8 cellular contexts compared by ENCODE assay signal in genomic region chr16:88430185-88430523, GRCh38. TPM values are rescaled to one million over a fixed set of nuclear protein-coding genes. Genes with fewer than 3 reads are reported as not detected.
DNase-seq lines count a peak whose midpoint lies in the region; ATAC-seq and TF ChIP-seq lines count a peak whose summit lies in the region.

No MANE protein-coding gene starts in this region.

- in situ Hi-C loops in KBM-7 (cut with MboI; ENCODE audit: low pct_unique_long_range_greater_than_20kb, low sequenced_read_pairs) = no loop called here

- DNase-seq in activated T-cell treated with anti-CD3 and anti-CD28 coated beads, Interleukin-2, amount 50 U/mL, for 4 hours = no peak
- DNase-seq in activated T-cell treated with anti-CD3 and anti-CD28 coated beads, Interleukin-2, amount 50 U/mL, for 1 hour = no peak
- DNase-seq in left kidney (ENCODE audit: low read depth, low spot score) (peak; percentile 66), thoracic aorta (ENCODE audit: low spot score) (no peak), KBM-7 (no peak), foreskin keratinocyte (no peak)

- no peaks in the 10 kb centered on the region for H3K36me3 Mint-ChIP-seq in activated T-cell treated with anti-CD3 and anti-CD28 coated beads, Interleukin-2, amount 50 U/mL, for 4 hours (ENCODE audit: insufficient read depth)
- H3K36me3 Mint-ChIP-seq in activated naive CD4-positive, alpha-beta T cell treated with anti-CD3 and anti-CD28 coated beads, Interleukin-2, amount 50 U/mL, for 24 hours = no peaks in the 10 kb centered on the region

- ATAC-seq in activated T-cell treated with anti-CD3 and anti-CD28 coated beads, Interleukin-2, amount 50 U/mL, for 4 hours = peak; percentile 42 to 43
- ATAC-seq in thoracic aorta (ENCODE audit: insufficient number of reproducible peaks, low FRiP score, low read depth) (no peak), foreskin keratinocyte (no peak), HG02870 (IDR thresholded peaks at IDR 0.05; ENCODE audit: unreplicated experiment) (no peak)

- H3K27ac Mint-ChIP-seq in activated naive CD4-positive, alpha-beta T cell treated with anti-CD3 and anti-CD28 coated beads, Interleukin-2, amount 50 U/mL, for 24 hours = no peak overlapping the region

- no peak for TF ChIP-seq CTCF in thoracic aorta (IDR thresholded peaks at IDR 0.05)
- no peak for TF ChIP-seq CTCF in foreskin keratinocyte (conservative IDR thresholded peaks at IDR 0.05)

- H3K27ac ChIP-seq in thoracic aorta (no peak overlapping the region), foreskin keratinocyte (no peak overlapping the region)

- H3K4me1 ChIP-seq in thoracic aorta (ENCODE audit: control insufficient read depth in 1 of 2, low read depth in 2 of 2) (peaks cover under 1 to 10% of the 10 kb centered on the region in 2 donors), foreskin keratinocyte (no peaks in the 10 kb centered on the region)

- peak overlapping the region; percentile 74 for H3K4me3 Mint-ChIP-seq in activated T-cell treated with anti-CD3 and anti-CD28 coated beads, Interleukin-2, amount 50 U/mL, for 4 hours
- peak overlapping the region; percentile 64 for H3K4me3 Mint-ChIP-seq in activated naive CD4-positive, alpha-beta T cell treated with anti-CD3 and anti-CD28 coated beads, Interleukin-2, amount 50 U/mL, for 24 hours

- H3K9me3 ChIP-seq in thoracic aorta = no peaks in the 10 kb centered on the region

- H3K27me3 ChIP-seq in thoracic aorta (replicated peaks; ENCODE audit: insufficient read depth) (no peaks in the 10 kb centered on the region), foreskin keratinocyte (peaks cover 58% of the 10 kb centered on the region)

- H3K36me3 ChIP-seq in thoracic aorta = no peaks in the 10 kb centered on the region

- H3K27me3 Mint-ChIP-seq in activated T-cell treated with anti-CD3 and anti-CD28 coated beads, Interleukin-2, amount 50 U/mL, for 4 hours (ENCODE audit: low read depth) = peaks cover 4% of the 10 kb centered on the region
- no peaks in the 10 kb centered on the region for H3K27me3 Mint-ChIP-seq in activated naive CD4-positive, alpha-beta T cell treated with anti-CD3 and anti-CD28 coated beads, Interleukin-2, amount 50 U/mL, for 24 hours

- peak overlapping the region; percentile 68 for H3K4me3 ChIP-seq in thoracic aorta

- H3K4me1 Mint-ChIP-seq in activated T-cell treated with anti-CD3 and anti-CD28 coated beads, Interleukin-2, amount 50 U/mL, for 4 hours (ENCODE audit: low read depth) = peaks cover 10% of the 10 kb centered on the region
- H3K4me1 Mint-ChIP-seq in activated naive CD4-positive, alpha-beta T cell treated with anti-CD3 and anti-CD28 coated beads, Interleukin-2, amount 50 U/mL, for 24 hours = peaks cover 3% of the 10 kb centered on the region

- H3K9me3 Mint-ChIP-seq in activated T-cell treated with anti-CD3 and anti-CD28 coated beads, Interleukin-2, amount 50 U/mL, for 4 hours = no peaks in the 10 kb centered on the region
- H3K9me3 Mint-ChIP-seq in activated naive CD4-positive, alpha-beta T cell treated with anti-CD3 and anti-CD28 coated beads, Interleukin-2, amount 50 U/mL, for 24 hours = no peaks in the 10 kb centered on the region

RNA-seq across cellular contexts. Expression of gene ZFPM1, which starts 22.9 kb away (rescaled TPM):
- 10 to 100 TPM; 14.2 to 17.3 (median 15.9) TPM for total RNA-seq in activated T-cell treated with anti-CD3 and anti-CD28 coated beads, Interleukin-2, amount 50 U/mL, for 4 hours
- 1 to 10 TPM; 1.8 to 2.5 TPM for total RNA-seq in thoracic aorta
- total RNA-seq in foreskin keratinocyte = 4.4 and 4.8 TPM in 2 replicates
- polyA plus RNA-seq in foreskin keratinocyte = 2.9 and 3.0 TPM in 2 replicates

RNA-seq across cellular contexts. Expression of gene ZNF469, which starts 47.4 kb away (rescaled TPM):
- 1 to 10 TPM; 1.3 to 1.6 (median 1.3) TPM for total RNA-seq in activated T-cell treated with anti-CD3 and anti-CD28 coated beads, Interleukin-2, amount 50 U/mL, for 4 hours
- total RNA-seq in thoracic aorta = 10 to 100 TPM in 1 of 2 donors, 1 to 10 TPM in 1; 4.5 to 11.3 TPM
- total RNA-seq in foreskin keratinocyte = under 0.01 and 0.03 TPM in 2 replicates
- polyA plus RNA-seq in foreskin keratinocyte = 0.01 TPM in 1 of 2 replicates, not detected in the other

Comparison
In these comparisons a context has a peak if more than half of its experiments do, and no peak if none do; other contexts are left out.
1. ATAC-seq: peak in activated T-cell treated with anti-CD3 and anti-CD28 coated beads, Interleukin-2, amount 50 U/mL, for 4 hours (2 of 2); none in thoracic aorta (single experiment), foreskin keratinocyte (single experiment) and HG02870 (single experiment).